Comparison of ENCODE assay signal across 11 cellular contexts in genomic region chr15:32345978-32346595, GRCh38. TPM values are rescaled to one million over a fixed set of nuclear protein-coding genes. Genes with fewer than 3 reads are reported as not detected.
DNase-seq lines count a peak whose midpoint lies in the region; ATAC-seq, FAIRE-seq and TF ChIP-seq lines count a peak whose summit lies in the region.
"Not testable (repeated sequence)": the region's sequence is repeated elsewhere in the genome, so short reads cannot be mapped to it uniquely, and the experiment has no call there.
"Had no signal": no experiment of that assay in that cellular context is flagged by ENCODE, and none has a peak within 500 bp of the region (broad histone marks: within the 10 kb centered on the region; RNA-seq: fewer than 3 reads in every experiment).

No MANE protein-coding gene starts in this region.

- not testable (repeated sequence) for FAIRE-seq in HepG2 (lab: Jason Lieb, UNC)

- not testable (repeated sequence) for H3K4me1 ChIP-seq in CD4-positive, CD25-positive, alpha-beta regulatory T cell (ENCODE audit: control insufficient read depth, insufficient read depth, low read length, poor library complexity, severe bottlenecking); HepG2 (ENCODE audit: insufficient read depth, low read length); upper lobe of right lung

- not testable (repeated sequence) for H3K4me3 ChIP-seq in CD4-positive, CD25-positive, alpha-beta regulatory T cell (ENCODE audit: low read depth, low read length); HepG2 (replicated peaks in 1 of 3; ENCODE audit: insufficient read depth in 1 of 3, low read depth in 2 of 3, low read length in 3 of 3); upper lobe of right lung

- not testable (repeated sequence) for H3K27me3 ChIP-seq in CD4-positive, CD25-positive, alpha-beta regulatory T cell (ENCODE audit: control insufficient read depth, insufficient read depth, low read length); HepG2 (ENCODE audit: control insufficient read depth in 1 of 2, insufficient read depth in 2 of 2, low read length in 2 of 2); upper lobe of right lung

- not testable (repeated sequence) for H3K27ac Mint-ChIP-seq in CD4-positive, CD25-positive, alpha-beta regulatory T cell; T-cell; activated CD8-positive, alpha-beta T cell treated with anti-CD3 and anti-CD28 coated beads, Interleukin-2, amount 10 ng/mL, durations not matched to agents 7 days and 5 days; activated naive CD8-positive, alpha-beta T cell treated with anti-CD3 and anti-CD28 coated beads, Interleukin-2, amount 10 ng/mL, durations not matched to agents 7 days and 5 days; natural killer cell

- 2% methylated on average over 8 of the region's 50 CpGs for WGBS in HepG2 (ENCODE audit: low lambda C conversion rate)

- peak; percentile 38 to 50 for ATAC-seq in CD4-positive, CD25-positive, alpha-beta regulatory T cell (ENCODE audit: low read depth in 2 of 2)
- peak; percentile 55 to 83 (median 68) for ATAC-seq in T-cell (replicated peaks in 1 of 4)
- peak; percentile 70 for ATAC-seq in activated CD8-positive, alpha-beta T cell treated with anti-CD3 and anti-CD28 coated beads, Interleukin-2, amount 10 ng/mL, durations not matched to agents 7 days and 5 days
- peak; percentile 84 for ATAC-seq in activated naive CD8-positive, alpha-beta T cell treated with anti-CD3 and anti-CD28 coated beads, Interleukin-2, amount 10 ng/mL, durations not matched to agents 7 days and 5 days (ENCODE audit: low read depth)
- ATAC-seq in HepG2, result peak; percentile 4; the same call in 1 of the 3 replicates
- ATAC-seq in natural killer cell, result peak; percentile 57 to 74 (median 70)
- peak; percentile 14 for ATAC-seq in sciatic nerve
- ATAC-seq in upper lobe of right lung, result peak; percentile 3

- not testable (repeated sequence) for H3K36me3 Mint-ChIP-seq in CD4-positive, CD25-positive, alpha-beta regulatory T cell; T-cell; activated CD8-positive, alpha-beta T cell treated with anti-CD3 and anti-CD28 coated beads, Interleukin-2, amount 10 ng/mL, durations not matched to agents 7 days and 5 days (ENCODE audit: low read depth); activated naive CD8-positive, alpha-beta T cell treated with anti-CD3 and anti-CD28 coated beads, Interleukin-2, amount 10 ng/mL, durations not matched to agents 7 days and 5 days; natural killer cell

- not testable (repeated sequence) for BruUV-seq in HepG2 (replicated peaks; lab: Mats Ljungman, UMichigan)

- not testable (repeated sequence) for TF ChIP-seq CTCF in HepG2 (CRISPR knock-in tag; IDR thresholded peaks at IDR 0.05); natural killer cell (IDR thresholded peaks at IDR 0.05); upper lobe of right lung (IDR thresholded peaks at IDR 0.05)

- in situ Hi-C loops in HepG2 (cut with HindIII; ENCODE audit: extremely low pct_ligation_motif_present, low pct_unique_long_range_greater_than_20kb), result not testable (repeated sequence)

- not testable (repeated sequence) for H3K4me1 Mint-ChIP-seq in CD4-positive, CD25-positive, alpha-beta regulatory T cell; T-cell; activated CD8-positive, alpha-beta T cell treated with anti-CD3 and anti-CD28 coated beads, Interleukin-2, amount 10 ng/mL, durations not matched to agents 7 days and 5 days (ENCODE audit: low read depth); activated naive CD8-positive, alpha-beta T cell treated with anti-CD3 and anti-CD28 coated beads, Interleukin-2, amount 10 ng/mL, durations not matched to agents 7 days and 5 days; natural killer cell

- not testable (repeated sequence) for DNase-seq in CD4-positive, CD25-positive, alpha-beta regulatory T cell; T-cell; activated CD8-positive, alpha-beta T cell treated with anti-CD3 and anti-CD28 coated beads, Interleukin-2, amount 10 ng/mL, durations not matched to agents 7 days and 5 days; activated naive CD8-positive, alpha-beta T cell treated with anti-CD3 and anti-CD28 coated beads, Interleukin-2, amount 10 ng/mL, durations not matched to agents 7 days and 5 days; HepG2 (ENCODE audit: low spot score); natural killer cell; sciatic nerve (ENCODE audit: low spot score); upper lobe of right lung

- H3K9me3 ChIP-seq in CD4-positive, CD25-positive, alpha-beta regulatory T cell (ENCODE audit: control insufficient read depth in 2 of 2, low read length in 2 of 2); HepG2 (ENCODE audit: low read length); upper lobe of right lung: not testable (repeated sequence)

- CTCF ChIA-PET in T-cell (lab: Charles Lee); activated CD8-positive, alpha-beta T cell treated with anti-CD3 and anti-CD28 coated beads, Interleukin-2, amount 10 ng/mL, durations not matched to agents 7 days and 5 days (lab: Charles Lee); HepG2 (lab: Yijun Ruan, JAX; ENCODE audit: low intra/inter-chr PET ratio, low total read pairs): not testable (repeated sequence)

- not testable (repeated sequence) for H3K4me2 ChIP-seq in HepG2 (ENCODE audit: low read depth, low read length)

- intact Hi-C loops in HepG2 (cut with micrococcal nuclease; ENCODE audit: unreplicated experiment); natural killer cell (cut with micrococcal nuclease); sciatic nerve (cut with DNase I); upper lobe of right lung (cut with DNase I): not testable (repeated sequence)

- POLR2A ChIA-PET in T-cell (lab: Charles Lee); activated CD8-positive, alpha-beta T cell treated with anti-CD3 and anti-CD28 coated beads, Interleukin-2, amount 10 ng/mL, durations not matched to agents 7 days and 5 days (lab: Charles Lee); activated naive CD8-positive, alpha-beta T cell treated with anti-CD3 and anti-CD28 coated beads, Interleukin-2, amount 10 ng/mL, durations not matched to agents 7 days and 5 days (lab: Charles Lee); HepG2 (lab: Yijun Ruan, JAX): not testable (repeated sequence)

- H3K9me3 Mint-ChIP-seq in CD4-positive, CD25-positive, alpha-beta regulatory T cell; T-cell; activated CD8-positive, alpha-beta T cell treated with anti-CD3 and anti-CD28 coated beads, Interleukin-2, amount 10 ng/mL, durations not matched to agents 7 days and 5 days (ENCODE audit: insufficient read depth); activated naive CD8-positive, alpha-beta T cell treated with anti-CD3 and anti-CD28 coated beads, Interleukin-2, amount 10 ng/mL, durations not matched to agents 7 days and 5 days; natural killer cell: not testable (repeated sequence)

- H3K36me3 ChIP-seq in CD4-positive, CD25-positive, alpha-beta regulatory T cell (ENCODE audit: control insufficient read depth, insufficient read depth, low read length); HepG2 (replicated peaks in 1 of 2; ENCODE audit: control insufficient read depth in 1 of 2, insufficient read depth in 2 of 2, low read length in 2 of 2); upper lobe of right lung: not testable (repeated sequence)

- not testable (repeated sequence) for H3K79me2 ChIP-seq in HepG2 (ENCODE audit: insufficient read depth, low read length)

- TF ChIP-seq POLR2A in HepG2 (IDR thresholded peaks at IDR 0.05; ENCODE audit: insufficient read depth in 1 of 2, low read depth in 2 of 2, low read length in 2 of 2), result not testable (repeated sequence)

- H3K27ac ChIP-seq in CD4-positive, CD25-positive, alpha-beta regulatory T cell (ENCODE audit: insufficient read depth, low read length, poor library complexity, severe bottlenecking); HepG2 (ENCODE audit: extremely low read length, insufficient read depth, low read length); upper lobe of right lung: not testable (repeated sequence)

- H4K20me1 ChIP-seq in HepG2 (ENCODE audit: insufficient read depth, low read length), result not testable (repeated sequence)

- H3K27me3 Mint-ChIP-seq in CD4-positive, CD25-positive, alpha-beta regulatory T cell; T-cell; activated CD8-positive, alpha-beta T cell treated with anti-CD3 and anti-CD28 coated beads, Interleukin-2, amount 10 ng/mL, durations not matched to agents 7 days and 5 days (ENCODE audit: low read depth); activated naive CD8-positive, alpha-beta T cell treated with anti-CD3 and anti-CD28 coated beads, Interleukin-2, amount 10 ng/mL, durations not matched to agents 7 days and 5 days; natural killer cell (ENCODE audit: low read depth in 2 of 2): not testable (repeated sequence)

- TF ChIP-seq RAD21 in HepG2 (CRISPR knock-in tag; IDR thresholded peaks at IDR 0.05), result not testable (repeated sequence)

- H2AFZ ChIP-seq in HepG2 (ENCODE audit: low read length), result not testable (repeated sequence)

- peak overlapping the region in 1 of 4 donors; percentile 48 for H3K4me3 Mint-ChIP-seq in CD4-positive, CD25-positive, alpha-beta regulatory T cell
- H3K4me3 Mint-ChIP-seq in T-cell (peak overlapping the region in 2 of 3 donors; percentile 24 to 36), natural killer cell (peak overlapping the region; percentile 59)
- H3K4me3 Mint-ChIP-seq in activated CD8-positive, alpha-beta T cell treated with anti-CD3 and anti-CD28 coated beads, Interleukin-2, amount 10 ng/mL, durations not matched to agents 7 days and 5 days, result not testable (repeated sequence)
- peak overlapping the region; percentile 56 for H3K4me3 Mint-ChIP-seq in activated naive CD8-positive, alpha-beta T cell treated with anti-CD3 and anti-CD28 coated beads, Interleukin-2, amount 10 ng/mL, durations not matched to agents 7 days and 5 days

- not testable (repeated sequence) for TF ChIP-seq EP300 in HepG2 (IDR thresholded peaks at IDR 0.05; ENCODE audit: low read depth in 2 of 2, low read length in 2 of 2); HepG2 (CRISPR knock-in tag; IDR thresholded peaks at IDR 0.05; ENCODE audit: borderline replicate concordance)

- not testable (repeated sequence) for H3K9ac ChIP-seq in HepG2 (ENCODE audit: insufficient read depth, low read depth, low read length)

RNA-seq across cellular contexts. Expression of gene GOLGA8K, which starts 57.0 kb away (rescaled TPM):
- total RNA-seq in CD4-positive, CD25-positive, alpha-beta regulatory T cell, result not detected
- polyA plus RNA-seq in CD4-positive, CD25-positive, alpha-beta regulatory T cell, result not detected
- total RNA-seq in T-cell (under 1 TPM in 4 of 5 donors, not detected in 1; 0.19 to 0.66 (median 0.49) TPM), HepG2 (2016; rRNA removed; fragmentation: Illumina TruSeq; extraction: Trizol) (not detected in 2 replicates), natural killer cell (1 to 10 TPM; 4.5 to 9.2 (median 6.2) TPM), sciatic nerve (6.2 TPM), upper lobe of right lung (2.1 TPM)
- under 1 TPM in 1 of 2 experiments, not detected in 1; 0.68 TPM for total RNA-seq in activated CD8-positive, alpha-beta T cell treated with anti-CD3 and anti-CD28 coated beads, Interleukin-2, amount 10 ng/mL, durations not matched to agents 7 days and 5 days
- total RNA-seq in activated naive CD8-positive, alpha-beta T cell treated with anti-CD3 and anti-CD28 coated beads, Interleukin-2, amount 10 ng/mL, durations not matched to agents 7 days and 5 days, result 1 to 10 TPM; 2.0 to 4.0 TPM
- not detected in 2 replicates for total RNA-seq in HepG2 (2016; cell fraction: cytosol; rRNA removed; fragmentation: Illumina TruSeq; extraction: Trizol; ENCODE audit: low read depth)
- total RNA-seq in HepG2 (2016; cell fraction: insoluble cytoplasmic fraction; rRNA removed; fragmentation: Illumina TruSeq; extraction: Trizol), result 0.09 TPM in 1 of 2 replicates, not detected in the other
- total RNA-seq in HepG2 (2016; cell fraction: membrane; rRNA removed; fragmentation: Illumina TruSeq; extraction: Trizol), result not detected in 2 replicates
- 0.25 TPM in 1 of 2 replicates, not detected in the other for total RNA-seq in HepG2 (2016; cell fraction: nucleus; rRNA removed; fragmentation: Illumina TruSeq; extraction: Trizol)
- 0.08 and 0.12 TPM in 2 replicates for polyA plus RNA-seq in HepG2 (2011; rRNA removed)
- polyA plus RNA-seq in HepG2 (2011; cell fraction: cytosol; rRNA removed), result not detected in 2 replicates
- polyA plus RNA-seq in HepG2 (2011; cell fraction: nucleus; rRNA removed), result 0.23 and 0.55 TPM in 2 replicates
- 0.15 and 0.46 TPM in 2 replicates for polyA plus RNA-seq in HepG2 (2012)
- polyA plus RNA-seq in HepG2 (2016; cell fraction: cytosol; fragmentation: Illumina TruSeq; extraction: Trizol; ENCODE audit: low read depth), result not detected in 2 replicates
- not detected in 2 replicates for polyA plus RNA-seq in HepG2 (2016; cell fraction: insoluble cytoplasmic fraction; fragmentation: Illumina TruSeq; extraction: Trizol; ENCODE audit: low read depth)
- polyA plus RNA-seq in HepG2 (2016; cell fraction: membrane; fragmentation: Illumina TruSeq; extraction: Trizol; ENCODE audit: low read depth), result not detected in 2 replicates
- polyA plus RNA-seq in HepG2 (2016; cell fraction: nucleus; fragmentation: Illumina TruSeq; extraction: Trizol; ENCODE audit: insufficient read depth, low read depth), result 0.36 and 0.75 TPM in 2 replicates
- 0.26 and 0.28 TPM in 2 replicates for polyA minus RNA-seq in HepG2 (2011; rRNA and poly(A)+ RNA removed; ENCODE audit: low replicate concordance)
- polyA minus RNA-seq in HepG2 (2011; cell fraction: cytosol; rRNA and poly(A)+ RNA removed), result not detected in 2 replicates
- 0.64 and 1.5 TPM in 2 replicates for polyA minus RNA-seq in HepG2 (2011; cell fraction: nucleus; rRNA and poly(A)+ RNA removed)
- total RNA-seq: H4, IMR-90, Peyer's patch had no signal
- polyA plus RNA-seq: IMR-90 had no signal

Comparison
In these comparisons a context has a peak if more than half of its experiments do, and no peak if none do; other contexts are left out.
1. ATAC-seq: peak in every context shown above with its lines; median percentile 84 in activated naive CD8-positive, alpha-beta T cell treated with anti-CD3 and anti-CD28 coated beads, Interleukin-2, amount 10 ng/mL, durations not matched to agents 7 days and 5 days; 70 in activated CD8-positive, alpha-beta T cell treated with anti-CD3 and anti-CD28 coated beads, Interleukin-2, amount 10 ng/mL, durations not matched to agents 7 days and 5 days; 70 in natural killer cell; 68 in T-cell; 44 in CD4-positive, CD25-positive, alpha-beta regulatory T cell; 14 in sciatic nerve; 4 in HepG2; 3 in upper lobe of right lung.